8 cellular contexts compared by ENCODE assay signal in the genomic region with DNA sequence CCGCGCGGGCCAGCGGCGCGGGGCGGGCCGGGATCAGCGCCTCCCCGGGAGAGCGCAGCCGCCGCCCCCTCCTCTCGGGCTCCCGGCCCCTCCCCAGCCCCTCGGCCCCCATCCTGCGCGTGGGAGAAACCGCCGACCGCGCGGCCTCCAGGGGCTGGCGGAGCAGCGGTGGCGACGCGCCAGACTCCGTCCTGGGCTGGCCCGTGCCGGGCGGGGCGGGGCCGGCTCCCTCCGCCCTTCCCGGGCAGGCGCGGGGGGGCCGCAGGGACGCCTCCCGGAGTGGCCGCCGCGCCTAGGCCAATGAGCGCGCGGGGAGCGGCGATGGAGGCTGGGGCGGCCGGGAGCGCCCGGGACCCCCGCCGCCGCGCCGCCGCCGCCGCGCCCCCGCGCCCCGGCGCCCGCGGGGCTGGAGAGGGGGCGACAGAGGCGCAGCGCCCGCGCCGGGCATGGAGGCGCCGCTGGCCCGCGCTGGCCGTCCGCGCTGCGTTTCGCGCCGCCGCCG. TPM values are rescaled to one million over a fixed set of nuclear protein-coding genes. Genes with fewer than 3 reads are reported as not detected.
DNase-seq lines count a peak whose midpoint lies in the region; ATAC-seq and TF ChIP-seq lines count a peak whose summit lies in the region.

No MANE protein-coding gene starts in this region.

- H3K9me3 ChIP-seq in PC-3 (ENCODE audit: low read length) (no peaks in the 10 kb centered on the region), esophagus muscularis mucosa (no peaks in the 10 kb centered on the region), muscle layer of colon (ENCODE audit: low read length) (no peaks in the 10 kb centered on the region)

- no peaks in the 10 kb centered on the region for H3K79me2 ChIP-seq in PC-3 (ENCODE audit: low read length)

- peak overlapping the region; percentile 95 for H3K4me2 ChIP-seq in PC-3 (ENCODE audit: low read length)

- H3K36me3 ChIP-seq in PC-3 (ENCODE audit: low read depth, low read length) (no peaks in the 10 kb centered on the region), esophagus muscularis mucosa (no peaks in the 10 kb centered on the region), muscle layer of colon (ENCODE audit: insufficient read depth, low read length) (no peaks in the 10 kb centered on the region)

- peak overlapping the region; percentile 83 for H3K27ac ChIP-seq in PC-3 (ENCODE audit: low read length)
- H3K27ac ChIP-seq in esophagus muscularis mucosa (replicated peaks in 1 of 4), result peak overlapping the region; percentile 83 to 90 (median 88)
- peak overlapping the region; percentile 95 for H3K27ac ChIP-seq in muscle layer of colon (ENCODE audit: low read depth, low read length)

- H3K9me2 ChIP-seq in PC-3 (replicated peaks; ENCODE audit: low read length), result no peaks in the 10 kb centered on the region

- TF ChIP-seq CTCF in PC-3 (conservative IDR thresholded peaks at IDR 0.05; ENCODE audit: low read depth, low read length), result no peak
- TF ChIP-seq CTCF in esophagus muscularis mucosa (IDR thresholded peaks at IDR 0.05), result no peak

- peak overlapping the region; percentile 90 for H3K9ac ChIP-seq in PC-3 (ENCODE audit: low read length)
- no peak overlapping the region for H3K9ac ChIP-seq in muscle layer of colon (ENCODE audit: low read length)

- H3K27me3 ChIP-seq in PC-3 (ENCODE audit: low read length), result no peaks in the 10 kb centered on the region
- H3K27me3 ChIP-seq in esophagus muscularis mucosa, result no peaks in the 10 kb centered on the region
- no peaks in the 10 kb centered on the region for H3K27me3 ChIP-seq in muscle layer of colon (ENCODE audit: control insufficient read depth in 1 of 2, insufficient read depth in 2 of 2, low read length in 2 of 2)

- POLR2A ChIA-PET in PC-3 (lab: Charles Lee; ENCODE audit: unreplicated experiment), result no interaction called here

- WGBS in esophagus muscularis mucosa, result 2% methylated on average over 33 of the region's 87 CpGs

- BruUV-seq in PC-3 (replicated peaks; lab: Mats Ljungman, UMichigan), result no TSS peak

- CTCF ChIA-PET in PC-3 (lab: Charles Lee), result no interaction called here

- H3K4me3 ChIP-seq in PC-3 (ENCODE audit: low read length) (peak overlapping the region; percentile 84), esophagus muscularis mucosa (peak overlapping the region; percentile 76 to 85 (median 78)), muscle layer of colon (ENCODE audit: low read depth in 1 of 2, low read length in 2 of 2) (peak overlapping the region; percentile 58 to 87)

- ATAC-seq in PC-3, result peak; percentile 59

- peak; percentile 53 for DNase-seq in activated CD8-positive, alpha-beta memory T cell treated with anti-CD3 and anti-CD28 coated beads, Interleukin-2, amount 50 U/mL, for 48 hours
- DNase-seq in activated CD8-positive, alpha-beta memory T cell treated with anti-CD3 and anti-CD28 coated beads, Interleukin-2, amount 50 U/mL, for 4 hours, result no peak
- peak; percentile 75 for DNase-seq in PC-3
- DNase-seq in esophagus muscularis mucosa (ENCODE audit: extremely low spot score), result no peak
- no peak for DNase-seq in Kasumi-1 (lab: John Stamatoyannopoulos, UW)
- DNase-seq in central memory CD4-positive, alpha-beta T cell, result no peak
- no peak for DNase-seq in stimulated activated CD4-positive, alpha-beta T cell treated with anti-CD3 and anti-CD28 coated beads, Interleukin-4, amount 100 ng/mL, for 1 hour

- peaks cover 25% of the 10 kb centered on the region for H3K4me1 ChIP-seq in PC-3 (ENCODE audit: insufficient read depth, low read length)
- peaks cover 5 to 45% (median 29%) of the 10 kb centered on the region in 4 donors for H3K4me1 ChIP-seq in esophagus muscularis mucosa
- H3K4me1 ChIP-seq in muscle layer of colon (ENCODE audit: insufficient read depth, low read length), result peaks cover 15% of the 10 kb centered on the region

- H3F3A ChIP-seq in PC-3 (ENCODE audit: low read length, unreplicated experiment), result no peaks in the 10 kb centered on the region

- no peak for TF ChIP-seq POLR2A in esophagus muscularis mucosa (IDR thresholded peaks at IDR 0.05; ENCODE audit: low read depth)

- intact Hi-C loops in PC-3 (cut with micrococcal nuclease), result loop anchor here (5.0 kb wide), 1 partner anchor 56 kb away; a partner anchor contains a TSS
- intact Hi-C loops in esophagus muscularis mucosa (cut with DNase I), result loop anchor here (5.0 kb wide), 2 partner anchors 56 to 139 kb away; a partner anchor contains a TSS

- no peak for TF ChIP-seq EP300 in esophagus muscularis mucosa (IDR thresholded peaks at IDR 0.05)

- peak overlapping the region; percentile 95 for H2AFZ ChIP-seq in PC-3 (ENCODE audit: low read length)

- no peaks in the 10 kb centered on the region for H4K20me1 ChIP-seq in PC-3 (ENCODE audit: low read length)

RNA-seq across cellular contexts. Expression of a gene that starts 49.1 kb away (rescaled TPM):
- total RNA-seq in PC-3 (2014; rRNA removed), result 13.3 and 19.1 TPM in 2 replicates
- total RNA-seq in esophagus muscularis mucosa, result 10 to 100 TPM; 15.8 to 29.9 (median 23.0) TPM

RNA-seq across cellular contexts. Expression of a gene that starts 56.2 kb away (rescaled TPM):
- total RNA-seq in PC-3 (2014; rRNA removed) (10.8 and 20.5 TPM in 2 replicates), esophagus muscularis mucosa (10 to 100 TPM; 11.2 to 20.0 (median 16.5) TPM)

Comparison
In these comparisons a context has a peak if more than half of its experiments do, and no peak if none do; other contexts are left out.
1. DNase-seq: peak in activated CD8-positive, alpha-beta memory T cell treated with anti-CD3 and anti-CD28 coated beads, Interleukin-2, amount 50 U/mL, for 48 hours (single experiment) and PC-3 (single experiment); none in activated CD8-positive, alpha-beta memory T cell treated with anti-CD3 and anti-CD28 coated beads, Interleukin-2, amount 50 U/mL, for 4 hours (single experiment), esophagus muscularis mucosa (single experiment), Kasumi-1 (0 of 2), central memory CD4-positive, alpha-beta T cell (single experiment) and stimulated activated CD4-positive, alpha-beta T cell treated with anti-CD3 and anti-CD28 coated beads, Interleukin-4, amount 100 ng/mL, for 1 hour (single experiment).
2. Peak in every context shown above with its lines, with median percentiles within 50 percentile points of each other: H3K27ac ChIP-seq and H3K4me3 ChIP-seq.